Comparison of ENCODE assay signal across 27 cellular contexts in the genomic region with DNA sequence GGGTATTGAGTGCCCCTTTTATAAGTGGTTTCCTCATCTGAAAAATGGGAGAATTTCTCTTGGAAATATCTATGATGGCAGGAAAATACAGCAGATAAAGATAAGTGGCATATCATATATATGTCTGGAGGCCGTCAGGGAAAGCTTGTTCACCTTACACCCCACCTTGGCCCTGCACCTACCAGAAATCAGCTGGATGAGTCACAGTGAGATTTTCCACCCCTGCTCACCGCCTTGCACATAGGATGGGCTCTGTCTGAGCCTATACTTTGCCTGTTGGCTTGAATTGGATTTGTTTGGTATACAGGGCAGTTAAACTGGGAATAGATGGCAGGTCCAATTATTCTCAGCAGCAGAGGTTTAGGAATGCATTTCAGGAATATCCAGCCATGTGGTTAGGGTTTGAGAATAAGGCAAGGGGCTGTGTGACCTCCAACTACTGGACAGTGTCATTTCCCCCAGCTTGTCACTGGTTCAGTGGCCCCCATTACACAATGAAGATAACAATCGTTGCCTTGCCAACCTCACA. TPM values are rescaled to one million over a fixed set of nuclear protein-coding genes. Genes with fewer than 3 reads are reported as not detected.
"Had no signal": no experiment of that assay in that cellular context is flagged by ENCODE, and none has a peak within 500 bp of the region (broad histone marks: within the 10 kb centered on the region; RNA-seq: fewer than 3 reads in every experiment).

A gene with protein sequence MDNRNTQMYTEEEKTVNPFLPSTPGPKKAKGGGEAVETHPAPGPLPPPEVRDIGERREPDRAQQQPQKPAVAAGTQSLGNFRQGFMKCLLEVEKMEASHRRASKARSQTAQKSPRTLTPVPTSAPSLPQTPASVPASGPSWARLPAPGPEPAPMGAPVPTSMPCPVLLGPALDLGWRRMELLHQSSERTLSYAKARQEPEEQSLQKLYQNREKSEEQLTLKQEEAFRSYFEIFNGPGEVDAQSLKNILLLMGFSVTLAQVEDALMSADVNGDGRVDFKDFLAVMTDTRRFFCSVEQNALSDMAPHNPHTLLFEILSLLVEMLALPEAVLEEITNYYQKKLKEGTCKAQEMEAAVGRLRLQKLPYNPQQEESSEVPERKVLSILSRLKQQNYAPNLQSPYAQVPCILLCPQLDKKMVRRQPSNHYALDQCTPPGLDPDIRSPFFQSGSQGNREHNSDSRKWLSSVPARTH (minus strand): TSS at position 479 of the 529 bp plus-strand sequence. CDS start 6,053 bp downstream, outside the sequence.

- H2AFZ ChIP-seq: hepatocyte had no signal

- FAIRE-seq: colon, endothelial cell of umbilical vein, kidney had no signal

- H3K27ac ChIP-seq: hepatocyte, left ventricle myocardium inferior, lower lobe of right lung, neutrophil, psoas muscle, spleen, transverse colon had no signal

- DNase-seq: cerebellar nuclear complex; dermis blood vessel endothelial cell; endodermal cell; foreskin melanocyte; kidney; left cardiac atrium; left ventricle myocardium inferior; lower lobe of right lung; psoas muscle; retina; spleen; stimulated activated naive CD4-positive, alpha-beta T cell treated with Interleukin-2 at 50 U/mL for 16 hours; transverse colon had no signal

- H3K4me3 Mint-ChIP-seq: endodermal cell, memory B cell, mesothelial cell of epicardium had no signal

- H3K36me3 Mint-ChIP-seq: memory B cell, mesothelial cell of epicardium had no signal

- H3K9me3 Mint-ChIP-seq: endodermal cell, memory B cell, mesothelial cell of epicardium, nephron had no signal

- H3K27me3 Mint-ChIP-seq: memory B cell had no signal

- H3K36me3 ChIP-seq: left ventricle myocardium inferior, lower lobe of right lung, neutrophil, transverse colon had no signal

- ATAC-seq: left cardiac atrium, lower lobe of right lung, psoas muscle, sciatic nerve had no signal

- H3K4me3 ChIP-seq: hepatocyte, left ventricle myocardium inferior, lower lobe of right lung, psoas muscle, spleen, transverse colon had no signal

- H3K27ac Mint-ChIP-seq: endodermal cell, memory B cell, mesothelial cell of epicardium had no signal

- H3K9me3 ChIP-seq: left ventricle myocardium inferior, lower lobe of right lung, neutrophil, psoas muscle, spleen, transverse colon had no signal

- H3K4me2 ChIP-seq: hepatocyte had no signal

- H3K27me3 ChIP-seq: hepatocyte, neutrophil, spleen, transverse colon had no signal

RNA-seq across cellular contexts. Expression of the gene that starts here (rescaled TPM):
- total RNA-seq: endodermal cell, endothelial cell of umbilical vein, kidney, left cardiac atrium, left ventricle myocardium inferior, lower lobe of right lung, mesothelial cell of epicardium, mucosa of gallbladder, myocyte, osteoblast, psoas muscle, skeletal muscle tissue, temporal lobe, transverse colon, ureter had no signal
- polyA plus RNA-seq: endothelial cell of umbilical vein had no signal
